ENCODE assay signal across 1 cellular context in genomic region chr16:19094542-19095365, GRCh38.
TF ChIP-seq lines count a peak whose summit lies in the region.

No MANE protein-coding gene starts in this region.

TF ChIP-seq in K562, 482 proteins besides CTCF, POLR2A, EP300 and RAD21 (continued from another document):
- TF ChIP-seq, protein P1, sequence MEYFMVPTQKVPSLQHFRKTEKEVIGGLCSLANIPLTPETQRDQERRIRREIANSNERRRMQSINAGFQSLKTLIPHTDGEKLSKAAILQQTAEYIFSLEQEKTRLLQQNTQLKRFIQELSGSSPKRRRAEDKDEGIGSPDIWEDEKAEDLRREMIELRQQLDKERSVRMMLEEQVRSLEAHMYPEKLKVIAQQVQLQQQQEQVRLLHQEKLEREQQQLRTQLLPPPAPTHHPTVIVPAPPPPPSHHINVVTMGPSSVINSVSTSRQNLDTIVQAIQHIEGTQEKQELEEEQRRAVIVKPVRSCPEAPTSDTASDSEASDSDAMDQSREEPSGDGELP (CRISPR knock-in tag; IDR thresholded peaks at IDR 0.05; ENCODE audit: borderline replicate concordance), result peak; percentile 21; the same call in 1 of the 2 replicates
- peak; percentile 81 for TF ChIP-seq MYC (IDR thresholded peaks at IDR 0.05; ENCODE audit: low read depth, low read length)
- no peak for TF ChIP-seq MYC (CRISPR knock-in tag; IDR thresholded peaks at IDR 0.05; ENCODE audit: borderline replicate concordance, low read depth)
- peak; percentile 51; the same call in 1 of the 2 replicates for TF ChIP-seq L3MBTL2 (IDR thresholded peaks at IDR 0.05)
- peak; percentile 20 to 58; a peak in 1 of 4 replicates for TF ChIP-seq FOXK2 (conservative IDR thresholded peaks at IDR 0.05 in 1 of 2, IDR thresholded peaks at IDR 0.05 in 1 of 2; ENCODE audit: low read depth in 2 of 2)
- TF ChIP-seq MECOM (CRISPR knock-in tag; IDR thresholded peaks at IDR 0.05), result no peak
- TF ChIP-seq FOXA3 (CRISPR knock-in tag; conservative IDR thresholded peaks at IDR 0.05 in 1 of 2, IDR thresholded peaks at IDR 0.05 in 1 of 2), result 0 out of 4 replicates have a peak, but pooled peaks of 1 of the 2 experiments have one; percentile 19
- TF ChIP-seq MIER1 (IDR thresholded peaks at IDR 0.05; ENCODE audit: low read depth), result no peak
- no peak for TF ChIP-seq ZNF668 (CRISPR knock-in tag; IDR thresholded peaks at IDR 0.05)
- TF ChIP-seq, protein P2, sequence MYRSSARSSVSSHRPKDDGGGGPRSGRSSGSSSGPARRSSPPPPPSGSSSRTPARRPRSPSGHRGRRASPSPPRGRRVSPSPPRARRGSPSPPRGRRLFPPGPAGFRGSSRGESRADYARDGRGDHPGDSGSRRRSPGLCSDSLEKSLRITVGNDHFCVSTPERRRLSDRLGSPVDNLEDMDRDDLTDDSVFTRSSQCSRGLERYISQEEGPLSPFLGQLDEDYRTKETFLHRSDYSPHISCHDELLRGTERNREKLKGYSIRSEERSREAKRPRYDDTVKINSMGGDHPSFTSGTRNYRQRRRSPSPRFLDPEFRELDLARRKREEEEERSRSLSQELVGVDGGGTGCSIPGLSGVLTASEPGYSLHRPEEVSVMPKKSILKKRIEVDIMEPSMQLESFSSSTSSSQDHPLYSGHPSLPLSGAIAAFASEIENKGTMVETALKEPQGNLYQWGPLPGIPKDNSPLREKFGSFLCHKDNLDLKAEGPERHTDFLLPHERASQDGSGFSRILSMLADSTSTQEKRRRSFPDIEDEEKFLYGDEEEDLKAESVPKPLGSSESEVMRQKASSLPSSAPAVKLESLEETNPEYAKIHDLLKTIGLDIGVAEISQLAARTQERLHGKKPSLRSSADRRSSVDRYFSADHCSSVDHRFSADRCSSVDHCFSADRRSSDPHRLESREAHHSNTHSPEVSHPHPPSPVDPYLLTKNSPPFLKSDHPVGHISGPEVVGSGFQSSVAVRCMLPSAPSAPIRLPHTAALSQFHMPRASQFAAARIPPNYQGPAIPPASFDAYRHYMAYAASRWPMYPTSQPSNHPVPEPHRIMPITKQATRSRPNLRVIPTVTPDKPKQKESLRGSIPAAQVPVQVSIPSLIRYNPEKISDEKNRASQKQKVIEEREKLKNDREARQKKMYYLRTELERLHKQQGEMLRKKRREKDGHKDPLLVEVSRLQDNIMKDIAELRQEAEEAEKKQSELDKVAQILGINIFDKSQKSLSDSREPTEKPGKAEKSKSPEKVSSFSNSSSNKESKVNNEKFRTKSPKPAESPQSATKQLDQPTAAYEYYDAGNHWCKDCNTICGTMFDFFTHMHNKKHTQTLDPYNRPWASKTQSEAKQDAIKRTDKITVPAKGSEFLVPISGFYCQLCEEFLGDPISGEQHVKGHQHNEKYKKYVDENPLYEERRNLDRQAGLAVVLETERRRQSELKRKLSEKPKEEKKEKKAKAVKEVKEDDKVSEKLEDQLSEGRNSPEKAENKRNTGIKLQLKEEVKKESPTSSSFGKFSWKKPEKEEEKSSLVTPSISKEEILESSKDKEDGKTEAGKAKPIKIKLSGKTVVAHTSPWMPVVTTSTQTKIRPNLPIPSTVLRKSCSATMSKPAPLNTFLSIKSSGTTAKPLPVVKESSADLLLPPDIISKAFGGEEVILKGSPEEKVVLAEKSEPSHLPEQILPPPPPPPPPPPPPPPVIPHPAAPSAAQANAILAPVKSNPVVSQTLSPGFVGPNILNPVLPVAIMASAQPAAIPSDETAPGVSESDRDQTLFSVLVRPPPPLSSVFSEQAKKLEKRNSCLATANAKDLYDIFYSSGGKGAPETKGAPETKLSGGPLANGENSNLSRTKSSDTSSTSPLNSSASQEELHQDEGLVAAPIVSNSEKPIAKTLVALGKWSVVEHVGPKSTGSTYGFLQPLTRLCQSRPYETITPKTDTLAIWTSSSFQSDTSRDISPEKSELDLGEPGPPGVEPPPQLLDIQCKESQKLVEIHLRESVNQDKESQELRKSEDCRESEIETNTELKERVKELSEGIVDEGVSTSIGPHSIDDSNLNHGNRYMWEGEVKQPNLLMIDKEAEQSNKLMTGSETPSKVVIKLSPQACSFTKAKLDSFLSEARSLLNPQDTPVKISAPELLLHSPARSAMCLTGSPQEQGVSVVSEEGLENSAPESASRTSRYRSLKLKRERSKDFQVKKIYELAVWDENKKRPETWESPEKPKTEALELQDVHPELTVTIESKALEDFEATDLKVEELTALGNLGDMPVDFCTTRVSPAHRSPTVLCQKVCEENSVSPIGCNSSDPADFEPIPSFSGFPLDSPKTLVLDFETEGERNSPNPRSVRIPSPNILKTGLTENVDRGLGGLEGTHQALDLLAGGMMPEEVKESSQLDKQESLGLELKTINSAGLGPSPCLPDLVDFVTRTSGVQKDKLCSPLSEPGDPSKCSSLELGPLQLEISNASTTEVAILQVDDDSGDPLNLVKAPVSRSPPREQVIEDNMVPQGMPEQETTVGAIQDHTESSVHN (IDR thresholded peaks at IDR 0.05; ENCODE audit: borderline replicate concordance in 1 of 2, low read depth in 1 of 2), result 0 out of 4 replicates have a peak, but pooled peaks of 1 of the 2 experiments have one; percentile 29
- TF ChIP-seq RAD51 (IDR thresholded peaks at IDR 0.05; ENCODE audit: borderline replicate concordance, low read depth), result peak; percentile 45
- TF ChIP-seq BCOR (IDR thresholded peaks at IDR 0.05), result 0 out of 2 replicates have a peak, but pooled peaks have one; percentile 13
